ENCODE assay signal across 8 cellular contexts in genomic region chr2:45909677-45910191, GRCh38.
DNase-seq lines count a peak whose midpoint lies in the region; ATAC-seq and TF ChIP-seq lines count a peak whose summit lies in the region.
"Had no signal": no experiment of that assay in that cellular context is flagged by ENCODE, and none has a peak within 500 bp of the region (broad histone marks: within the 10 kb centered on the region; RNA-seq: fewer than 3 reads in every experiment).

No MANE protein-coding gene starts in this region.

- H4K20me1 ChIP-seq in smooth muscle cell (ENCODE audit: low read depth): peaks cover 98% of the 10 kb centered on the region

- ATAC-seq in GM19351 (IDR thresholded peaks at IDR 0.05; ENCODE audit: unreplicated experiment) (peak; percentile 90), HG03045 (IDR thresholded peaks at IDR 0.05; ENCODE audit: unreplicated experiment) (peak; percentile 55), Panc1 (peak; percentile 49; the same call in 1 of the 2 replicates)

- POLR2A ChIA-PET in Panc1 (lab: Charles Lee): no interaction called here

- CTCF ChIA-PET in Panc1 (lab: Charles Lee): no interaction called here

- H3K4me3 ChIP-seq in Panc1 (ENCODE audit: low read depth in 2 of 2, low read length in 2 of 2) (no peak overlapping the region), smooth muscle cell (no peak overlapping the region), brain microvascular endothelial cell (ENCODE audit: low read depth, low read length) (no peak overlapping the region)
- H3K4me3 ChIP-seq: cardiac muscle cell had no signal

- BruUV-seq in Panc1 (replicated peaks; lab: Mats Ljungman, UMichigan): no TSS peak

- H3K27me3 ChIP-seq in Panc1 (ENCODE audit: control insufficient read depth, insufficient read depth, low read length) (no peaks in the 10 kb centered on the region), smooth muscle cell (ENCODE audit: low read depth) (no peaks in the 10 kb centered on the region), brain microvascular endothelial cell (replicated peaks) (no peaks in the 10 kb centered on the region)
- H3K27me3 ChIP-seq: cardiac muscle cell had no signal

- no peaks in the 10 kb centered on the region for H3K36me3 ChIP-seq in Panc1 (ENCODE audit: control insufficient read depth, insufficient read depth, low read length)
- H3K36me3 ChIP-seq in smooth muscle cell (ENCODE audit: low read depth): no peaks in the 10 kb centered on the region
- H3K36me3 ChIP-seq in brain microvascular endothelial cell (replicated peaks): no peaks in the 10 kb centered on the region
- H3K36me3 ChIP-seq: cardiac muscle cell had no signal

- TF ChIP-seq CTCF in Panc1 (IDR thresholded peaks at IDR 0.05): no peak
- TF ChIP-seq CTCF in progenitor cell of endocrine pancreas (IDR thresholded peaks at IDR 0.05; ENCODE audit: unreplicated experiment): no peak
- TF ChIP-seq CTCF in smooth muscle cell (IDR thresholded peaks at IDR 0.05; ENCODE audit: borderline replicate concordance, insufficient read depth, poor library complexity, severe bottlenecking): no peak
- TF ChIP-seq CTCF in brain microvascular endothelial cell (IDR thresholded peaks at IDR 0.05; ENCODE audit: low read depth, low read length, missing control alignments): no peak

- H3K79me2 ChIP-seq in smooth muscle cell (ENCODE audit: low read depth): peaks cover 2% of the 10 kb centered on the region

- H3K4me1 ChIP-seq in Panc1 (ENCODE audit: control insufficient read depth, insufficient read depth, low read length) (peaks cover 3% of the 10 kb centered on the region; the same call in 1 of the 2 replicates), smooth muscle cell (ENCODE audit: low read depth) (no peaks in the 10 kb centered on the region)

- no peak overlapping the region for H3K27ac ChIP-seq in Panc1 (ENCODE audit: low read length)
- no peak overlapping the region for H3K27ac ChIP-seq in smooth muscle cell (ENCODE audit: low read depth)
- H3K27ac ChIP-seq in brain microvascular endothelial cell: no peak overlapping the region
- H3K27ac ChIP-seq: cardiac muscle cell had no signal

- H3K9me3 ChIP-seq in Panc1 (ENCODE audit: control insufficient read depth, insufficient read depth, low read depth, low read length) (no peaks in the 10 kb centered on the region), smooth muscle cell (replicated peaks; ENCODE audit: low read depth) (no peaks in the 10 kb centered on the region)

- intact Hi-C loops in Panc1 (cut with micrococcal nuclease; ENCODE audit: unreplicated experiment): no loop called here

- 78% methylated on average over 5 of the region's 5 CpGs for WGBS in smooth muscle cell (ENCODE audit: low lambda C conversion rate)

- no peak overlapping the region for H3K9ac ChIP-seq in smooth muscle cell (ENCODE audit: low read depth)

- H3K4me2 ChIP-seq in smooth muscle cell: no peak overlapping the region

- no peaks in the 10 kb centered on the region for H3K36me3 Mint-ChIP-seq in progenitor cell of endocrine pancreas (ENCODE audit: insufficient read depth)

- in situ Hi-C loops in Panc1 (cut with HindIII; ENCODE audit: low pct_unique_long_range_greater_than_20kb, low sequenced_read_pairs) (no loop called here), brain microvascular endothelial cell (cut with HindIII; ENCODE audit: low pct_ligation_motif_present, low sequenced_read_pairs) (no loop called here)

- H3K27me3 Mint-ChIP-seq in progenitor cell of endocrine pancreas: peaks cover 38% of the 10 kb centered on the region

- H3K9me3 Mint-ChIP-seq in progenitor cell of endocrine pancreas (ENCODE audit: low read depth): no peaks in the 10 kb centered on the region

- no peaks in the 10 kb centered on the region for H3F3A ChIP-seq in smooth muscle cell (ENCODE audit: low read depth)

- H3K4me1 Mint-ChIP-seq in progenitor cell of endocrine pancreas (ENCODE audit: low read depth): peaks cover 14% of the 10 kb centered on the region

- DNase-seq in Panc1 (ENCODE audit: low read depth, low spot score) (no peak), progenitor cell of endocrine pancreas (ENCODE audit: low spot score, unreplicated experiment) (no peak), smooth muscle cell (lab: John Stamatoyannopoulos, UW; ENCODE audit: unreplicated experiment) (no peak), brain microvascular endothelial cell (no peak), amniotic stem cell (lab: John Stamatoyannopoulos, UW) (no peak)

- H3K27ac Mint-ChIP-seq in progenitor cell of endocrine pancreas: peak overlapping the region; percentile 42

- no peak overlapping the region for H3K4me3 Mint-ChIP-seq in progenitor cell of endocrine pancreas (ENCODE audit: low read depth)

- H2AFZ ChIP-seq in smooth muscle cell (ENCODE audit: low read depth): no peak overlapping the region
